ENCODE assay signal across 8 cellular contexts in the genomic region with DNA sequence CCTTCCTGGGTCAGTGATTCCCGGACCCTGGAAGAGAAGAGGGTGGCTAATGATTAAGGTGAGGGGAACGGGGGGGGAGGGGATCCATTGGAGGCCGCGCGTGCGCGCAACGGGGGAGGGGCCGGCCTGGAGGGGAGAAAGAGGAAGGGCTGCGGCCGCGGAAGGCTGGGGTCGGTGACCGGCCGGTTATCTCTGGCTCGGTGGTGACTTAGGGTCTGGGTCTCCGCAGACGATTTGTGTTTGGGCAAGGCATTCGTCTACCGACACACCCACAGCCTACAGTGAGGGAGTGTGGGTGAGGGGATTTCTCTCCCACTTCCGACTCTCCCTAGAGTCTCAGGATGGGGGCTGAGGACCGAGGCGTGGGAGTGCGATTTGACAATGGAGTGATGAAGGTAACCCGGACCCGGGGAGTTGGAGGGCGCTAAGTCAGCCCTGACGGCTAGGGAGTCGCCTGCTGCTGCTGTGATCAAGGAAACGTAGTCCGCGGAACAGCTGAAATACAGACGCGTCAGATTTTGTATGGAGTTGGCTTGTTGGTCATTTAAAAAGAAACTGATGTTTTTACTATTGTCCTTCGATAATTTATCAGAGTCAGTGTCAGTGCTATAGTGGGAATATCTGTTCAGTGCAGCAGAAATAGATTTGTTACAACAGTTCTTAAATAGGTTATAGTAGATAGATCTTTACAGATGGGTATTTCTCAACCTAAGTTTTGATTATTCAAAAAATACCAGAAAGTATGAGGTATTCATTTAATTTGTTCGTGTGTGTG. TPM values are rescaled to one million over a fixed set of nuclear protein-coding genes. Genes with fewer than 3 reads are reported as not detected.
DNase-seq lines count a peak whose midpoint lies in the region; ATAC-seq lines count a peak whose summit lies in the region.

No MANE protein-coding gene starts in this region.

- H3K27ac ChIP-seq in esophagus (ENCODE audit: low read depth in 2 of 2, low read length in 1 of 2): peak overlapping the region; percentile 94 to 98

- H3K4me1 ChIP-seq in esophagus (ENCODE audit: control insufficient read depth in 2 of 2, insufficient read depth in 2 of 2, low read length in 1 of 2) (no peaks in the 10 kb centered on the region), mucosa of stomach (ENCODE audit: control insufficient read depth, insufficient read depth, low read length) (peaks cover 7% of the 10 kb centered on the region)

- ATAC-seq in GM18873 (IDR thresholded peaks at IDR 0.05; ENCODE audit: low FRiP score, unreplicated experiment): peak; percentile 26
- ATAC-seq in HG03159 (IDR thresholded peaks at IDR 0.05; ENCODE audit: unreplicated experiment): peak; percentile 40

- peak overlapping the region; percentile 85 for H3K9ac ChIP-seq in mucosa of stomach (ENCODE audit: low read length)

- H3K4me3 ChIP-seq in esophagus (ENCODE audit: low read depth in 1 of 2, low read length in 2 of 2) (peak overlapping the region; percentile 96), mucosa of stomach (ENCODE audit: low read length) (peak overlapping the region; percentile 90)

- H3K9me3 ChIP-seq in esophagus (ENCODE audit: control insufficient read depth in 2 of 2, insufficient read depth in 1 of 2, low read depth in 1 of 2, low read length in 1 of 2) (no peaks in the 10 kb centered on the region), mucosa of stomach (ENCODE audit: control insufficient read depth, low read length) (no peaks in the 10 kb centered on the region)

- H3K36me3 ChIP-seq in esophagus (ENCODE audit: control insufficient read depth in 2 of 2, insufficient read depth in 2 of 2, low read length in 1 of 2) (peaks cover 0 to 3% of the 10 kb centered on the region in 2 donors), mucosa of stomach (ENCODE audit: control insufficient read depth, insufficient read depth, low read length) (no peaks in the 10 kb centered on the region)

- 1% methylated on average over 36 of the region's 36 CpGs for WGBS in esophagus, 2 donors

- H3K27me3 ChIP-seq in esophagus (ENCODE audit: control insufficient read depth in 1 of 2, insufficient read depth in 2 of 2, low read length in 2 of 2): no peaks in the 10 kb centered on the region
- H3K27me3 ChIP-seq in mucosa of stomach (ENCODE audit: control insufficient read depth, insufficient read depth, low read length): no peaks in the 10 kb centered on the region

- peak; percentile 83 for DNase-seq in AG20443 (ENCODE audit: low spot score)
- DNase-seq in NOMO-1 treated with DMSO at 0.1 percent for 48 hours (lab: John Stamatoyannopoulos, UW; ENCODE audit: unreplicated experiment): peak; percentile 46
- peak; percentile 39 for DNase-seq in activated T-cell treated with anti-CD3 and anti-CD28 coated beads for 4 hours
- peak; percentile 43 for DNase-seq in stimulated activated CD8-positive, alpha-beta memory T cell treated with anti-CD3 and anti-CD28 coated beads, Interleukin-7, amount 100 ng/mL, for 24 hours (ENCODE audit: low read depth)

RNA-seq across cellular contexts. Expression of gene RNF111, which starts 0.7 kb away (rescaled TPM):
- polyA plus RNA-seq in esophagus: 1 to 10 TPM; 7.6 to 9.7 TPM

RNA-seq across cellular contexts. Expression of gene SLTM, which starts 54.7 kb away (rescaled TPM):
- polyA plus RNA-seq in esophagus: 10 to 100 TPM; 57.6 to 62.7 TPM

Comparison
In these comparisons a context has a peak if more than half of its experiments do, and no peak if none do; other contexts are left out.
1. Peak in every context shown above with its lines: DNase-seq, ATAC-seq, H3K4me3 ChIP-seq and H3K27ac ChIP-seq.